16 cellular contexts compared by ENCODE assay signal in genomic region chr6:146855889-146856288, GRCh38.
A peak's percentile ranks its signal among the peaks of the same experiment; 100 is the strongest.
DNase-seq lines count a peak whose midpoint lies in the region; ATAC-seq and TF ChIP-seq lines count a peak whose summit lies in the region.
"Had no signal": no experiment of that assay in that cellular context is flagged by ENCODE, and none has a peak within 500 bp of the region (broad histone marks: within the 10 kb centered on the region; RNA-seq: fewer than 3 reads in every experiment).

No MANE protein-coding gene starts in this region.

- DNase-seq in activated naive CD4-positive, alpha-beta T cell treated with anti-CD3 and anti-CD28 coated beads for 36 hours, result no peak
- DNase-seq in activated naive CD4-positive, alpha-beta T cell treated with anti-CD3 and anti-CD28 coated beads, Interleukin-2, amount 10 ng/mL, durations not matched to agents 7 days and 5 days, result no peak
- no peak for DNase-seq in NCI-H1105 treated with DMSO at 0.1 percent for 48 hours (lab: John Stamatoyannopoulos, UW)
- no peak for DNase-seq in MV-4-11 (lab: John Stamatoyannopoulos, UW)
- DNase-seq: COR-L47, DMS153, KG1, NCI-H1436 treated with DMSO at 0.1 percent for 48 hours, NCI-H2081, NCI-H524 had no signal

- H3K27me3 Mint-ChIP-seq in activated naive CD4-positive, alpha-beta T cell treated with anti-CD3 and anti-CD28 coated beads for 36 hours (ENCODE audit: low read depth), result peaks cover 2% of the 10 kb centered on the region
- peaks cover 4% of the 10 kb centered on the region for H3K27me3 Mint-ChIP-seq in activated naive CD4-positive, alpha-beta T cell treated with anti-CD3 and anti-CD28 coated beads, Interleukin-2, amount 10 ng/mL, durations not matched to agents 7 days and 5 days
- peaks cover 3% of the 10 kb centered on the region for H3K27me3 Mint-ChIP-seq in activated T-helper 17 cell treated with anti-CD3 and anti-CD28 coated beads, Interleukin-2, amount 50 U/mL, for 72 hours

- H3K79me2 ChIP-seq in parathyroid adenoma, result no peaks in the 10 kb centered on the region

- H3K4me3 ChIP-seq in parathyroid adenoma (ENCODE audit: low read depth, low read length), result no peak overlapping the region
- H3K4me3 ChIP-seq: HAP-1 had no signal

- CTCF ChIA-PET in activated naive CD4-positive, alpha-beta T cell treated with anti-CD3 and anti-CD28 coated beads for 36 hours (lab: Charles Lee), result interaction anchor here (0.6 to 1.4 kb wide), 2 partner anchors 28 to 123 kb away, joined by 3 to 4 read pairs; no protein-coding TSS in a partner anchor
- CTCF ChIA-PET in activated naive CD4-positive, alpha-beta T cell treated with anti-CD3 and anti-CD28 coated beads, Interleukin-2, amount 10 ng/mL, durations not matched to agents 7 days and 5 days (lab: Charles Lee), result interaction anchor here (0.7 to 1.1 kb wide), 2 partner anchors 50 to 1309 kb away, joined by 3 to 4 read pairs; no protein-coding TSS in a partner anchor

- no peak overlapping the region for H3K9ac ChIP-seq in parathyroid adenoma

- TF ChIP-seq CTCF in parathyroid adenoma (IDR thresholded peaks at IDR 0.05), result no peak

- H3K4me2 ChIP-seq in parathyroid adenoma (ENCODE audit: low read length), result no peak overlapping the region

- H3K9me3 Mint-ChIP-seq in activated naive CD4-positive, alpha-beta T cell treated with anti-CD3 and anti-CD28 coated beads for 36 hours, result peaks cover 7% of the 10 kb centered on the region
- H3K9me3 Mint-ChIP-seq in activated naive CD4-positive, alpha-beta T cell treated with anti-CD3 and anti-CD28 coated beads, Interleukin-2, amount 10 ng/mL, durations not matched to agents 7 days and 5 days, result peaks cover 3% of the 10 kb centered on the region
- H3K9me3 Mint-ChIP-seq in activated T-helper 17 cell treated with anti-CD3 and anti-CD28 coated beads, Interleukin-2, amount 50 U/mL, for 72 hours, result no peaks in the 10 kb centered on the region

- intact Hi-C loops in activated naive CD4-positive, alpha-beta T cell treated with anti-CD3 and anti-CD28 coated beads for 36 hours (cut with micrococcal nuclease), result loop anchor here (2.0 kb wide), 3 partner anchors 347 to 651 kb away; no protein-coding TSS in a partner anchor

- H3K27ac ChIP-seq in parathyroid adenoma, result no peak overlapping the region
- H3K27ac ChIP-seq: C4-2B had no signal

- H3K4me1 ChIP-seq in parathyroid adenoma, result peaks cover 32% of the 10 kb centered on the region
- H3K4me1 ChIP-seq: HAP-1 had no signal

- no peak overlapping the region for H3K4me3 Mint-ChIP-seq in activated naive CD4-positive, alpha-beta T cell treated with anti-CD3 and anti-CD28 coated beads for 36 hours
- H3K4me3 Mint-ChIP-seq in activated naive CD4-positive, alpha-beta T cell treated with anti-CD3 and anti-CD28 coated beads, Interleukin-2, amount 10 ng/mL, durations not matched to agents 7 days and 5 days, result no peak overlapping the region
- peak overlapping the region; percentile 58 for H3K4me3 Mint-ChIP-seq in activated T-helper 17 cell treated with anti-CD3 and anti-CD28 coated beads, Interleukin-2, amount 50 U/mL, for 72 hours

- no peaks in the 10 kb centered on the region for H3K36me3 ChIP-seq in parathyroid adenoma (ENCODE audit: control insufficient read depth, insufficient read depth, low read length)
- H3K36me3 ChIP-seq: HAP-1 had no signal

- no peaks in the 10 kb centered on the region for H3K9me3 ChIP-seq in parathyroid adenoma (ENCODE audit: control insufficient read depth, low read length)
- H3K9me3 ChIP-seq: HAP-1 had no signal

- H3K27me3 ChIP-seq in parathyroid adenoma (ENCODE audit: control insufficient read depth, insufficient read depth, low read length), result no peaks in the 10 kb centered on the region

- H3K36me3 Mint-ChIP-seq in activated naive CD4-positive, alpha-beta T cell treated with anti-CD3 and anti-CD28 coated beads for 36 hours (ENCODE audit: low read depth), result peaks cover 2% of the 10 kb centered on the region
- no peaks in the 10 kb centered on the region for H3K36me3 Mint-ChIP-seq in activated naive CD4-positive, alpha-beta T cell treated with anti-CD3 and anti-CD28 coated beads, Interleukin-2, amount 10 ng/mL, durations not matched to agents 7 days and 5 days
- no peaks in the 10 kb centered on the region for H3K36me3 Mint-ChIP-seq in activated T-helper 17 cell treated with anti-CD3 and anti-CD28 coated beads, Interleukin-2, amount 50 U/mL, for 72 hours (ENCODE audit: low read depth)

- H3K27ac Mint-ChIP-seq in activated naive CD4-positive, alpha-beta T cell treated with anti-CD3 and anti-CD28 coated beads for 36 hours, result peak overlapping the region; percentile 78
- H3K27ac Mint-ChIP-seq in activated naive CD4-positive, alpha-beta T cell treated with anti-CD3 and anti-CD28 coated beads, Interleukin-2, amount 10 ng/mL, durations not matched to agents 7 days and 5 days, result no peak overlapping the region
- H3K27ac Mint-ChIP-seq in activated T-helper 17 cell treated with anti-CD3 and anti-CD28 coated beads, Interleukin-2, amount 50 U/mL, for 72 hours, result peak overlapping the region; percentile 76

- peaks cover 36% of the 10 kb centered on the region for H3K4me1 Mint-ChIP-seq in activated naive CD4-positive, alpha-beta T cell treated with anti-CD3 and anti-CD28 coated beads for 36 hours (ENCODE audit: low read depth)
- peaks cover 17% of the 10 kb centered on the region for H3K4me1 Mint-ChIP-seq in activated naive CD4-positive, alpha-beta T cell treated with anti-CD3 and anti-CD28 coated beads, Interleukin-2, amount 10 ng/mL, durations not matched to agents 7 days and 5 days
- H3K4me1 Mint-ChIP-seq in activated T-helper 17 cell treated with anti-CD3 and anti-CD28 coated beads, Interleukin-2, amount 50 U/mL, for 72 hours, result peaks cover 11% of the 10 kb centered on the region

- peak; percentile 24 for ATAC-seq in GM18907 (IDR thresholded peaks at IDR 0.05; ENCODE audit: unreplicated experiment)
- peak; percentile 11 for ATAC-seq in activated T-helper 17 cell treated with anti-CD3 and anti-CD28 coated beads, Interleukin-2, amount 50 U/mL, for 72 hours (replicated peaks)
- no peak for ATAC-seq in HG03469 (IDR thresholded peaks at IDR 0.05; ENCODE audit: unreplicated experiment)

- H2AFZ ChIP-seq in parathyroid adenoma, result peak overlapping the region; percentile 31
